In genomic region chr7:142603870-142604448, GRCh38 we compare ENCODE assay signal across 8 cellular contexts.
DNase-seq lines count a peak whose midpoint lies in the region; ATAC-seq and TF ChIP-seq lines count a peak whose summit lies in the region.

No MANE protein-coding gene starts in this region.

- peak; percentile 49; the same call in 2 of the 3 replicates for ATAC-seq in RWPE2 (ENCODE audit: low read depth)
- no peak for ATAC-seq in HG03139 (IDR thresholded peaks at IDR 0.05; ENCODE audit: unreplicated experiment)

- no peaks in the 10 kb centered on the region for H3K27me3 ChIP-seq in RWPE2 (ENCODE audit: insufficient read depth, poor library complexity, severe bottlenecking)

- H3K4me1 ChIP-seq in RWPE2 (ENCODE audit: insufficient read depth, poor library complexity, severe bottlenecking) = no peaks in the 10 kb centered on the region

- DNase-seq in AG09309 (ENCODE audit: low read depth) (no peak), KG1 (lab: John Stamatoyannopoulos, UW) (peak; percentile 14), RWPE2 (ENCODE audit: low spot score) (no peak), amniotic epithelial cell (ENCODE audit: low read depth) (peak; percentile 51), iPS-NIHi11 (ENCODE audit: low spot score) (peak; percentile 74)
- peak; percentile 36 for DNase-seq in stimulated activated CD4-positive, alpha-beta T cell treated with anti-CD3 and anti-CD28 coated beads, Interleukin-2, amount 100 ng/mL, for 4 hours (ENCODE audit: low read depth)

- H3K4me3 ChIP-seq in AG09309 (ENCODE audit: control insufficient read depth, low read depth, low read length) (no peak overlapping the region), RWPE2 (ENCODE audit: severe bottlenecking) (peak overlapping the region; percentile 13)

- H3K9me3 ChIP-seq in RWPE2 (ENCODE audit: severe bottlenecking) = no peaks in the 10 kb centered on the region

- no peak overlapping the region for H3K27ac ChIP-seq in RWPE2 (ENCODE audit: poor library complexity, severe bottlenecking)

- H3K36me3 ChIP-seq in RWPE2 (ENCODE audit: low read depth) = no peaks in the 10 kb centered on the region

- TF ChIP-seq CTCF in AG09309 (IDR thresholded peaks at IDR 0.05; ENCODE audit: control insufficient read depth, insufficient read depth, low read depth, low read length, missing control alignments) (peak; percentile 81), GM12873 (IDR thresholded peaks at IDR 0.05; ENCODE audit: insufficient read depth, low read depth, low read length, missing control alignments) (peak; percentile 84), RWPE2 (IDR thresholded peaks at IDR 0.05; ENCODE audit: poor library complexity, severe bottlenecking) (peak; percentile 89)

Comparison
In these comparisons a context has a peak if more than half of its experiments do, and no peak if none do; other contexts are left out.
1. DNase-seq: peak in KG1 (single experiment), amniotic epithelial cell (single experiment), iPS-NIHi11 (single experiment) and stimulated activated CD4-positive, alpha-beta T cell treated with anti-CD3 and anti-CD28 coated beads, Interleukin-2, amount 100 ng/mL, for 4 hours (single experiment); none in AG09309 (single experiment) and RWPE2 (single experiment).
2. Peak in every context shown above with its lines, with median percentiles within 50 percentile points of each other: CTCF ChIP-seq.